ENCODE assay signal across 17 cellular contexts in genomic region chr16:35711435-35711834, GRCh38.
A peak's percentile ranks its signal among the peaks of the same experiment; 100 is the strongest.
DNase-seq lines count a peak whose midpoint lies in the region; ATAC-seq and TF ChIP-seq lines count a peak whose summit lies in the region.
"Had no signal": no experiment of that assay in that cellular context is flagged by ENCODE, and none has a peak within 500 bp of the region (broad histone marks: within the 10 kb centered on the region; RNA-seq: fewer than 3 reads in every experiment).

No MANE protein-coding gene starts in this region.

- no peak for ATAC-seq in GM19467 (IDR thresholded peaks at IDR 0.05; ENCODE audit: unreplicated experiment)
- ATAC-seq: CD8-positive, alpha-beta T cell had no signal

- H3K4me3 ChIP-seq in left ventricle myocardium inferior (no peak overlapping the region), coronary artery (no peak overlapping the region)
- H3K4me3 ChIP-seq: GM23248 had no signal

- H3K4me1 ChIP-seq in left ventricle myocardium inferior: peaks cover 37% of the 10 kb centered on the region
- H3K4me1 ChIP-seq: Caco-2 had no signal

- H3K9me3 ChIP-seq in left ventricle myocardium inferior (replicated peaks): peaks cover 34% of the 10 kb centered on the region
- H3K9me3 ChIP-seq: Caco-2 had no signal

- intact Hi-C loops in cardiac septum (cut with DNase I): no loop called here
- intact Hi-C loops in left ventricle myocardium inferior (cut with micrococcal nuclease): no loop called here

- TF ChIP-seq CTCF in left ventricle myocardium inferior (IDR thresholded peaks at IDR 0.05; ENCODE audit: borderline replicate concordance) (no peak), coronary artery (IDR thresholded peaks at IDR 0.05) (no peak)

- H3K27me3 ChIP-seq in left ventricle myocardium inferior (ENCODE audit: low read depth): no peaks in the 10 kb centered on the region

- H3K36me3 ChIP-seq in left ventricle myocardium inferior: no peaks in the 10 kb centered on the region

- H3K27ac ChIP-seq in left ventricle myocardium inferior (replicated peaks) (no peak overlapping the region), coronary artery (no peak overlapping the region)
- H3K27ac ChIP-seq: GM23248 had no signal

- DNase-seq in cardiac septum (ENCODE audit: low spot score) (peak; percentile 58), left ventricle myocardium inferior (no peak), coronary artery (ENCODE audit: low spot score) (peak; percentile 24), mesenteric fat pad (ENCODE audit: low spot score) (peak; percentile 33), ureter (ENCODE audit: low spot score) (peak; percentile 9), cerebellar nuclear complex (lab: John Stamatoyannopoulos, UW) (no peak)
- DNase-seq: 8988T; C1 segment of cervical spinal cord; Caco-2; CD4-positive, CD25-positive, alpha-beta regulatory T cell; DMS153; DND-41; GM23248; H7; HCEC 1CT had no signal

Comparison
In these comparisons a context has a peak if more than half of its experiments do, and no peak if none do; other contexts are left out.
1. DNase-seq: peak in cardiac septum (single experiment), coronary artery (single experiment), mesenteric fat pad (single experiment) and ureter (single experiment); none in left ventricle myocardium inferior (single experiment) and cerebellar nuclear complex (0 of 2).